ENCODE assay signal across 2 cellular contexts in genomic region chr3:194482196-194482593, GRCh38.
TF ChIP-seq lines count a peak whose summit lies in the region.

No MANE protein-coding gene starts in this region.

TF ChIP-seq in HCT116, 20 proteins besides CTCF, POLR2A, EP300 and RAD21 (continued from another document):
- TF ChIP-seq REST (IDR thresholded peaks at IDR 0.05; ENCODE audit: low read depth): no peak
- TF ChIP-seq ZNF274 (IDR thresholded peaks at IDR 0.05; ENCODE audit: low read depth, low read length): no peak
- no peak for TF ChIP-seq CEBPB (IDR thresholded peaks at IDR 0.05; ENCODE audit: low read depth)
- no peak for TF ChIP-seq ZFX (IDR thresholded peaks at IDR 0.05)
- no peak for TF ChIP-seq ELF1 (IDR thresholded peaks at IDR 0.05; ENCODE audit: borderline replicate concordance, low read depth)
- no peak for TF ChIP-seq SIN3A (IDR thresholded peaks at IDR 0.05; ENCODE audit: low read depth)
- no peak for TF ChIP-seq SRF (IDR thresholded peaks at IDR 0.05; ENCODE audit: low read depth)
TF ChIP-seq in HCT116: peak in this region for 0.

TF ChIP-seq in WTC11, 78 proteins besides CTCF, POLR2A, EP300 and RAD21 (continued from another document):
- no peak for TF ChIP-seq ATF6 (CRISPR knock-in tag; IDR thresholded peaks at IDR 0.05)
- no peak for TF ChIP-seq SOX15 (CRISPR knock-in tag; IDR thresholded peaks at IDR 0.05)
- no peak for TF ChIP-seq ZNF232 (CRISPR knock-in tag; IDR thresholded peaks at IDR 0.05)
- TF ChIP-seq ZSCAN18 (CRISPR knock-in tag; IDR thresholded peaks at IDR 0.05): no peak
- no peak for TF ChIP-seq ZNF416 (CRISPR knock-in tag; IDR thresholded peaks at IDR 0.05)
